In the genomic region with DNA sequence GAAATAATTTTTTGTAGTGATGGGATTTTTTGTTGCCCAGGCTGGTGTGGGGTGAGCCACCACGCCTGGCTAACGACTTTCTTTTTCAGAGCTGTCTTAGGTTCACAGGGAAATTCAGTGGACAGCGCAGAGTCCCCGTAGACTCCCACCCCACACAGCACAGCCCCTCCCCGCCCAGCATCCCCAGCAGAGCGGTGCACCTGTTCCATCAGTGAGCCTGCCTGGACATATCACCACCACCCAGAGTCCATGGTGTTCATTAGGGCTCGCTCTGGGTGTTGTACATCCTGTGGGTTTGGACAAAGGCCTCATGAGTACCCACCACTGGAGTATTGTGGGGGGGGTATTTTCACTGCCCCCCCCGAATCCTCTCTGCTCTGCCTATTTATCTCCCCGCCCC, we compare ENCODE assay signal across 15 cellular contexts. TPM values are rescaled to one million over a fixed set of nuclear protein-coding genes. Genes with fewer than 3 reads are reported as not detected.
"Had no signal": no experiment of that assay in that cellular context is flagged by ENCODE, and none has a peak within 500 bp of the region (broad histone marks: within the 10 kb centered on the region; RNA-seq: fewer than 3 reads in every experiment).

No MANE protein-coding gene starts in this region.

RNA-seq across cellular contexts. Expression of gene ZSCAN5C, which starts 8.0 kb away (rescaled TPM):
- total RNA-seq: stomach, subcutaneous adipose tissue, suprapubic skin, temporal lobe, thoracic aorta, thyroid gland, tibial nerve, transverse colon, upper lobe of left lung, upper lobe of right lung, ureter, urinary bladder, uterus, vagina had no signal
- polyA plus RNA-seq: stomach, urinary bladder had no signal

RNA-seq across cellular contexts. Expression of gene ZSCAN5B, which starts 12.5 kb away (rescaled TPM):
- total RNA-seq: stomach, subcutaneous adipose tissue, suprapubic skin, temporal lobe, thoracic aorta, thyroid gland, tibial nerve, transverse colon, upper lobe of left lung, ureter, urinary bladder, uterus, vagina had no signal
- polyA plus RNA-seq: stomach, urinary bladder had no signal

RNA-seq across cellular contexts. Expression of gene GALP, which starts 34.2 kb away (rescaled TPM):
- total RNA-seq: stomach, subcutaneous adipose tissue, suprapubic skin, testis, thoracic aorta, thyroid gland, tibial nerve, transverse colon, upper lobe of left lung, upper lobe of right lung, ureter, urinary bladder, uterus, vagina had no signal
- polyA plus RNA-seq: stomach, urinary bladder had no signal
